In the genomic region with DNA sequence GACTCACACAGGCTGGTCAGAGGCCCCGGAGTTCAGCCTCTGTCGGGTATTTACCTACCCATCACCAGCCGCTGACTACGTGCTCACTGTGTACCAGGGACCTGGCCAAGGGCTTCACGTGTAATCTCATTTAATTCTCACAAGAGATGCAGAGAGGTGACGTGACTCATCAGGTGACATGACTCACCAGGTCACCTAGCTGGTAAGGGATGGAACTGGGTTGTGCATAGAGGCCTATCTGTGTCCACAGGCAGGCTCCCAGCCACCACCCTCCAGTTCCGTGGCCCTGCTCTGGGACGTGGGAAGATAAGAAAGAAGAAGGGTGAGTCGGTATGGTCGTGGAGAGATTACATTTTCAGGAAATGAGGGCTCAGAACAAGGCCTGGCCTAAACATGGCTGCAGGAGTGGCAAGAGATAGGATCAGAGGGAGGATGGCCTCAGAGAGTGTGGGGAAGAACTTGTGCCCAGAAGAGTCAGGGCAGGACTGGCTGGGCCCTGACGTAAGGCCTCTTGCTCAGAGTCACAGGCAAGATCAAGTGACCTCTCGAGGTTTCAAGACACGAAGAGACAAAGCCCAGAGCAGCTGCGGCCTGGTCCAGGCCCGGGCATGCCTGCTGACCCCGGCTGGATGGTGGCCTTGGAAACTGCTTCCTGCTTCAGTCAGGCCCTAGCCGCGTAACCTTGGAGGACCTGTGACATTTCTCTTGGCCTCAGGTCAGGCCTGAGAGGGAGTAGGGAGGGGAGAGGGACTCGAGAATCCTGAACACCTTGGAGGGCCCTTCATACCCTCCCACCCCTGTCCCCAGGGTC, we compare ENCODE assay signal across 2 cellular contexts.
TF ChIP-seq lines count a peak whose summit lies in the region.

No MANE protein-coding gene starts in this region.

TF ChIP-seq in K562, 482 proteins besides CTCF, POLR2A, EP300 and RAD21 (continued from another document and continues in another):
- TF ChIP-seq, protein P1, sequence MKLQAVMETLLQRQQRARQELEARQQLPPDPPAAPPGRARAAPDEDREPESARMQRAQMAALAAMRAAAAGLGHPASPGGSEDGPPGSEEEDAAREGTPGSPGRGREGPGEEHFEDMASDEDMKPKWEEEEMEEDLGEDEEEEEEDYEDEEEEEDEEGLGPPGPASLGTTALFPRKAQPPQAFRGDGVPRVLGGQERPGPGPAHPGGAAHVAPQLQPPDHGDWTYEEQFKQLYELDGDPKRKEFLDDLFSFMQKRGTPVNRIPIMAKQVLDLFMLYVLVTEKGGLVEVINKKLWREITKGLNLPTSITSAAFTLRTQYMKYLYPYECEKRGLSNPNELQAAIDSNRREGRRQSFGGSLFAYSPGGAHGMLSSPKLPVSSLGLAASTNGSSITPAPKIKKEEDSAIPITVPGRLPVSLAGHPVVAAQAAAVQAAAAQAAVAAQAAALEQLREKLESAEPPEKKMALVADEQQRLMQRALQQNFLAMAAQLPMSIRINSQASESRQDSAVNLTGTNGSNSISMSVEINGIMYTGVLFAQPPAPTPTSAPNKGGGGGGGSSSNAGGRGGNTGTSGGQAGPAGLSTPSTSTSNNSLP (IDR thresholded peaks at IDR 0.05; ENCODE audit: borderline replicate concordance, low read depth, low read length), result peak; percentile 78; the same call in 1 of the 2 replicates
- TF ChIP-seq ATF7 (IDR thresholded peaks at IDR 0.05) (peak; percentile 95), PPARD (CRISPR knock-in tag; IDR thresholded peaks at IDR 0.05) (0 out of 2 replicates have a peak, but pooled peaks have one; percentile 51), KAT7 (CRISPR knock-in tag; IDR thresholded peaks at IDR 0.05; ENCODE audit: borderline replicate concordance) (no peak; the same call in 1 of the 2 replicates), MTA3 (IDR thresholded peaks at IDR 0.05; ENCODE audit: borderline replicate concordance) (peak; percentile 95), ZNF785 (CRISPR knock-in tag; IDR thresholded peaks at IDR 0.05) (no peak), NR2F6 (CRISPR knock-in tag; IDR thresholded peaks at IDR 0.05) (no peak), DDX20 (tag; IDR thresholded peaks at IDR 0.05; ENCODE audit: low read depth) (peak; percentile 92), STAG1 (CRISPR knock-in tag; IDR thresholded peaks at IDR 0.05; ENCODE audit: borderline replicate concordance) (no peak), RUNX1 (IDR thresholded peaks at IDR 0.05; ENCODE audit: low read depth) (peak; percentile 96)
- TF ChIP-seq, protein P2, sequence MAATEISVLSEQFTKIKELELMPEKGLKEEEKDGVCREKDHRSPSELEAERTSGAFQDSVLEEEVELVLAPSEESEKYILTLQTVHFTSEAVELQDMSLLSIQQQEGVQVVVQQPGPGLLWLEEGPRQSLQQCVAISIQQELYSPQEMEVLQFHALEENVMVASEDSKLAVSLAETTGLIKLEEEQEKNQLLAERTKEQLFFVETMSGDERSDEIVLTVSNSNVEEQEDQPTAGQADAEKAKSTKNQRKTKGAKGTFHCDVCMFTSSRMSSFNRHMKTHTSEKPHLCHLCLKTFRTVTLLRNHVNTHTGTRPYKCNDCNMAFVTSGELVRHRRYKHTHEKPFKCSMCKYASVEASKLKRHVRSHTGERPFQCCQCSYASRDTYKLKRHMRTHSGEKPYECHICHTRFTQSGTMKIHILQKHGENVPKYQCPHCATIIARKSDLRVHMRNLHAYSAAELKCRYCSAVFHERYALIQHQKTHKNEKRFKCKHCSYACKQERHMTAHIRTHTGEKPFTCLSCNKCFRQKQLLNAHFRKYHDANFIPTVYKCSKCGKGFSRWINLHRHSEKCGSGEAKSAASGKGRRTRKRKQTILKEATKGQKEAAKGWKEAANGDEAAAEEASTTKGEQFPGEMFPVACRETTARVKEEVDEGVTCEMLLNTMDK (IDR thresholded peaks at IDR 0.05; ENCODE audit: borderline replicate concordance, insufficient read depth, low read depth, low read length, poor library complexity, severe bottlenecking), result no peak
- TF ChIP-seq, protein P3, sequence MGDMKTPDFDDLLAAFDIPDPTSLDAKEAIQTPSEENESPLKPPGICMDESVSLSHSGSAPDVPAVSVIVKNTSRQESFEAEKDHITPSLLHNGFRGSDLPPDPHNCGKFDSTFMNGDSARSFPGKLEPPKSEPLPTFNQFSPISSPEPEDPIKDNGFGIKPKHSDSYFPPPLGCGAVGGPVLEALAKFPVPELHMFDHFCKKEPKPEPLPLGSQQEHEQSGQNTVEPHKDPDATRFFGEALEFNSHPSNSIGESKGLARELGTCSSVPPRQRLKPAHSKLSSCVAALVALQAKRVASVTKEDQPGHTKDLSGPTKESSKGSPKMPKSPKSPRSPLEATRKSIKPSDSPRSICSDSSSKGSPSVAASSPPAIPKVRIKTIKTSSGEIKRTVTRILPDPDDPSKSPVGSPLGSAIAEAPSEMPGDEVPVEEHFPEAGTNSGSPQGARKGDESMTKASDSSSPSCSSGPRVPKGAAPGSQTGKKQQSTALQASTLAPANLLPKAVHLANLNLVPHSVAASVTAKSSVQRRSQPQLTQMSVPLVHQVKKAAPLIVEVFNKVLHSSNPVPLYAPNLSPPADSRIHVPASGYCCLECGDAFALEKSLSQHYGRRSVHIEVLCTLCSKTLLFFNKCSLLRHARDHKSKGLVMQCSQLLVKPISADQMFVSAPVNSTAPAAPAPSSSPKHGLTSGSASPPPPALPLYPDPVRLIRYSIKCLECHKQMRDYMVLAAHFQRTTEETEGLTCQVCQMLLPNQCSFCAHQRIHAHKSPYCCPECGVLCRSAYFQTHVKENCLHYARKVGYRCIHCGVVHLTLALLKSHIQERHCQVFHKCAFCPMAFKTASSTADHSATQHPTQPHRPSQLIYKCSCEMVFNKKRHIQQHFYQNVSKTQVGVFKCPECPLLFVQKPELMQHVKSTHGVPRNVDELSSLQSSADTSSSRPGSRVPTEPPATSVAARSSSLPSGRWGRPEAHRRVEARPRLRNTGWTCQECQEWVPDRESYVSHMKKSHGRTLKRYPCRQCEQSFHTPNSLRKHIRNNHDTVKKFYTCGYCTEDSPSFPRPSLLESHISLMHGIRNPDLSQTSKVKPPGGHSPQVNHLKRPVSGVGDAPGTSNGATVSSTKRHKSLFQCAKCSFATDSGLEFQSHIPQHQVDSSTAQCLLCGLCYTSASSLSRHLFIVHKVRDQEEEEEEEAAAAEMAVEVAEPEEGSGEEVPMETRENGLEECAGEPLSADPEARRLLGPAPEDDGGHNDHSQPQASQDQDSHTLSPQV (IDR thresholded peaks at IDR 0.05), result peak; percentile 100
- TF ChIP-seq, protein P4, sequence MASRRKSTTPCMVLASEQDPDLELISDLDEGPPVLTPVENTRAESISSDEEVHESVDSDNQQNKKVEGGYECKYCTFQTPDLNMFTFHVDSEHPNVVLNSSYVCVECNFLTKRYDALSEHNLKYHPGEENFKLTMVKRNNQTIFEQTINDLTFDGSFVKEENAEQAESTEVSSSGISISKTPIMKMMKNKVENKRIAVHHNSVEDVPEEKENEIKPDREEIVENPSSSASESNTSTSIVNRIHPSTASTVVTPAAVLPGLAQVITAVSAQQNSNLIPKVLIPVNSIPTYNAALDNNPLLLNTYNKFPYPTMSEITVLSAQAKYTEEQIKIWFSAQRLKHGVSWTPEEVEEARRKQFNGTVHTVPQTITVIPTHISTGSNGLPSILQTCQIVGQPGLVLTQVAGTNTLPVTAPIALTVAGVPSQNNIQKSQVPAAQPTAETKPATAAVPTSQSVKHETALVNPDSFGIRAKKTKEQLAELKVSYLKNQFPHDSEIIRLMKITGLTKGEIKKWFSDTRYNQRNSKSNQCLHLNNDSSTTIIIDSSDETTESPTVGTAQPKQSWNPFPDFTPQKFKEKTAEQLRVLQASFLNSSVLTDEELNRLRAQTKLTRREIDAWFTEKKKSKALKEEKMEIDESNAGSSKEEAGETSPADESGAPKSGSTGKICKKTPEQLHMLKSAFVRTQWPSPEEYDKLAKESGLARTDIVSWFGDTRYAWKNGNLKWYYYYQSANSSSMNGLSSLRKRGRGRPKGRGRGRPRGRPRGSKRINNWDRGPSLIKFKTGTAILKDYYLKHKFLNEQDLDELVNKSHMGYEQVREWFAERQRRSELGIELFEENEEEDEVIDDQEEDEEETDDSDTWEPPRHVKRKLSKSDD (conservative IDR thresholded peaks at IDR 0.05; ENCODE audit: low read length), result peak; percentile 84

TF ChIP-seq in HepG2, 621 proteins besides CTCF, POLR2A, EP300 and RAD21 (continued from another document and continues in another):
- TF ChIP-seq TBX3 (IDR thresholded peaks at IDR 0.05; ENCODE audit: borderline replicate concordance), result 0 out of 2 replicates have a peak, but pooled peaks have one; percentile 21
- TF ChIP-seq, protein P5, sequence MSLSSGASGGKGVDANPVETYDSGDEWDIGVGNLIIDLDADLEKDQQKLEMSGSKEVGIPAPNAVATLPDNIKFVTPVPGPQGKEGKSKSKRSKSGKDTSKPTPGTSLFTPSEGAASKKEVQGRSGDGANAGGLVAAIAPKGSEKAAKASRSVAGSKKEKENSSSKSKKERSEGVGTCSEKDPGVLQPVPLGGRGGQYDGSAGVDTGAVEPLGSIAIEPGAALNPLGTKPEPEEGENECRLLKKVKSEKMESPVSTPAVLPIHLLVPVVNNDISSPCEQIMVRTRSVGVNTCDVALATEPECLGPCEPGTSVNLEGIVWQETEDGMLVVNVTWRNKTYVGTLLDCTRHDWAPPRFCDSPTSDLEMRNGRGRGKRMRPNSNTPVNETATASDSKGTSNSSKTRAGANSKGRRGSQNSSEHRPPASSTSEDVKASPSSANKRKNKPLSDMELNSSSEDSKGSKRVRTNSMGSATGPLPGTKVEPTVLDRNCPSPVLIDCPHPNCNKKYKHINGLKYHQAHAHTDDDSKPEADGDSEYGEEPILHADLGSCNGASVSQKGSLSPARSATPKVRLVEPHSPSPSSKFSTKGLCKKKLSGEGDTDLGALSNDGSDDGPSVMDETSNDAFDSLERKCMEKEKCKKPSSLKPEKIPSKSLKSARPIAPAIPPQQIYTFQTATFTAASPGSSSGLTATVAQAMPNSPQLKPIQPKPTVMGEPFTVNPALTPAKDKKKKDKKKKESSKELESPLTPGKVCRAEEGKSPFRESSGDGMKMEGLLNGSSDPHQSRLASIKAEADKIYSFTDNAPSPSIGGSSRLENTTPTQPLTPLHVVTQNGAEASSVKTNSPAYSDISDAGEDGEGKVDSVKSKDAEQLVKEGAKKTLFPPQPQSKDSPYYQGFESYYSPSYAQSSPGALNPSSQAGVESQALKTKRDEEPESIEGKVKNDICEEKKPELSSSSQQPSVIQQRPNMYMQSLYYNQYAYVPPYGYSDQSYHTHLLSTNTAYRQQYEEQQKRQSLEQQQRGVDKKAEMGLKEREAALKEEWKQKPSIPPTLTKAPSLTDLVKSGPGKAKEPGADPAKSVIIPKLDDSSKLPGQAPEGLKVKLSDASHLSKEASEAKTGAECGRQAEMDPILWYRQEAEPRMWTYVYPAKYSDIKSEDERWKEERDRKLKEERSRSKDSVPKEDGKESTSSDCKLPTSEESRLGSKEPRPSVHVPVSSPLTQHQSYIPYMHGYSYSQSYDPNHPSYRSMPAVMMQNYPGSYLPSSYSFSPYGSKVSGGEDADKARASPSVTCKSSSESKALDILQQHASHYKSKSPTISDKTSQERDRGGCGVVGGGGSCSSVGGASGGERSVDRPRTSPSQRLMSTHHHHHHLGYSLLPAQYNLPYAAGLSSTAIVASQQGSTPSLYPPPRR (CRISPR knock-in tag; IDR thresholded peaks at IDR 0.05; ENCODE audit: borderline replicate concordance), result peak; percentile 69; the same call in 1 of the 2 replicates
- TF ChIP-seq MED8 (CRISPR knock-in tag; IDR thresholded peaks at IDR 0.05; ENCODE audit: insufficient replicate concordance), result no peak
- peak; percentile 93 for TF ChIP-seq ZFY (CRISPR knock-in tag; IDR thresholded peaks at IDR 0.05)
- TF ChIP-seq, protein P6, sequence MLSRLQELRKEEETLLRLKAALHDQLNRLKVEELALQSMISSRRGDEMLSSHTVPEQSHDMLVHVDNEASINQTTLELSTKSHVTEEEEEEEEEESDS (CRISPR knock-in tag; IDR thresholded peaks at IDR 0.05; ENCODE audit: borderline replicate concordance), result no peak
- TF ChIP-seq ZNF224 (CRISPR knock-in tag; IDR thresholded peaks at IDR 0.05), result 0 out of 2 replicates have a peak, but pooled peaks have one; percentile 37
- no peak for TF ChIP-seq ZNF446 (CRISPR knock-in tag; IDR thresholded peaks at IDR 0.05)
- TF ChIP-seq ZSCAN30 (CRISPR knock-in tag; IDR thresholded peaks at IDR 0.05), result no peak
- TF ChIP-seq ZNF562 (CRISPR knock-in tag; IDR thresholded peaks at IDR 0.05; ENCODE audit: borderline replicate concordance), result no peak
- TF ChIP-seq, protein P7, sequence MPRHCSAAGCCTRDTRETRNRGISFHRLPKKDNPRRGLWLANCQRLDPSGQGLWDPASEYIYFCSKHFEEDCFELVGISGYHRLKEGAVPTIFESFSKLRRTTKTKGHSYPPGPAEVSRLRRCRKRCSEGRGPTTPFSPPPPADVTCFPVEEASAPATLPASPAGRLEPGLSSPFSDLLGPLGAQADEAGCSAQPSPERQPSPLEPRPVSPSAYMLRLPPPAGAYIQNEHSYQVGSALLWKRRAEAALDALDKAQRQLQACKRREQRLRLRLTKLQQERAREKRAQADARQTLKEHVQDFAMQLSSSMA (CRISPR knock-in tag; IDR thresholded peaks at IDR 0.05), result peak; percentile 33; the same call in 1 of the 2 replicates
- TF ChIP-seq, protein P8, sequence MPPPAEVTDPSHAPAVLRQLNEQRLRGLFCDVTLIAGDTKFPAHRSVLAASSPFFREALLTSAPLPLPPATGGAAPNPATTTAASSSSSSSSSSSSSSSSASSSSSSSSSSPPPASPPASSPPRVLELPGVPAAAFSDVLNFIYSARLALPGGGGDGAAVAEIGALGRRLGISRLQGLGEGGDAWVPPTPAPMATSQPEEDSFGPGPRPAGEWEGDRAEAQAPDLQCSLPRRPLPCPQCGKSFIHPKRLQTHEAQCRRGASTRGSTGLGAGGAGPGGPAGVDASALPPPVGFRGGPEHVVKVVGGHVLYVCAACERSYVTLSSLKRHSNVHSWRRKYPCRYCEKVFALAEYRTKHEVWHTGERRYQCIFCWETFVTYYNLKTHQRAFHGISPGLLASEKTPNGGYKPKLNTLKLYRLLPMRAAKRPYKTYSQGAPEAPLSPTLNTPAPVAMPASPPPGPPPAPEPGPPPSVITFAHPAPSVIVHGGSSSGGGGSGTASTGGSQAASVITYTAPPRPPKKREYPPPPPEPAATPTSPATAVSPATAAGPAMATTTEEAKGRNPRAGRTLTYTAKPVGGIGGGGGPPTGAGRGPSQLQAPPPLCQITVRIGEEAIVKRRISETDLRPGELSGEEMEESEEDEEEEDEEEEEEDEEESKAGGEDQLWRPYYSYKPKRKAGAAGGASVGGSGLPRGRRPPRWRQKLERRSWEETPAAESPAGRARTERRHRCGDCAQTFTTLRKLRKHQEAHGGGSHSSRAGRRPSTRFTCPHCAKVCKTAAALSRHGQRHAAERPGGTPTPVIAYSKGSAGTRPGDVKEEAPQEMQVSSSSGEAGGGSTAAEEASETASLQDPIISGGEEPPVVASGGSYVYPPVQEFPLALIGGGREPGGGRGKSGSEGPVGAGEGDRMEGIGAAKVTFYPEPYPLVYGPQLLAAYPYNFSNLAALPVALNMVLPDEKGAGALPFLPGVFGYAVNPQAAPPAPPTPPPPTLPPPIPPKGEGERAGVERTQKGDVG (CRISPR knock-in tag; IDR thresholded peaks at IDR 0.05; ENCODE audit: borderline replicate concordance), result peak; percentile 11; the same call in 1 of the 2 replicates
- TF ChIP-seq FOSL2 (CRISPR knock-in tag; IDR thresholded peaks at IDR 0.05), result peak; percentile 98
- TF ChIP-seq HOXA3 (CRISPR knock-in tag; IDR thresholded peaks at IDR 0.05), result peak; percentile 66
- TF ChIP-seq, protein P9, sequence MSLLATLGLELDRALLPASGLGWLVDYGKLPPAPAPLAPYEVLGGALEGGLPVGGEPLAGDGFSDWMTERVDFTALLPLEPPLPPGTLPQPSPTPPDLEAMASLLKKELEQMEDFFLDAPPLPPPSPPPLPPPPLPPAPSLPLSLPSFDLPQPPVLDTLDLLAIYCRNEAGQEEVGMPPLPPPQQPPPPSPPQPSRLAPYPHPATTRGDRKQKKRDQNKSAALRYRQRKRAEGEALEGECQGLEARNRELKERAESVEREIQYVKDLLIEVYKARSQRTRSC (CRISPR knock-in tag; IDR thresholded peaks at IDR 0.05; ENCODE audit: low read depth), result no peak
- TF ChIP-seq ZNF326 (CRISPR knock-in tag; IDR thresholded peaks at IDR 0.05; ENCODE audit: borderline replicate concordance), result no peak
